2 cellular contexts compared by ENCODE assay signal in genomic region chr17:7215652-7216139, GRCh38.
TF ChIP-seq lines count a peak whose summit lies in the region.

No MANE protein-coding gene starts in this region.

TF ChIP-seq in HCT116, 20 proteins besides CTCF, POLR2A, EP300 and RAD21:
- TF ChIP-seq ELF1 (IDR thresholded peaks at IDR 0.05; ENCODE audit: borderline replicate concordance, low read depth), result no peak
- TF ChIP-seq TCF7L2 (IDR thresholded peaks at IDR 0.05; ENCODE audit: borderline replicate concordance, extremely low read depth, insufficient read depth, insufficient read length), result no peak
- no peak for TF ChIP-seq EZH2phosphoT487 (IDR thresholded peaks at IDR 0.05; ENCODE audit: borderline replicate concordance)
- no peak for TF ChIP-seq JUND (IDR thresholded peaks at IDR 0.05)
- TF ChIP-seq SIN3A (IDR thresholded peaks at IDR 0.05; ENCODE audit: low read depth), result no peak
- no peak for TF ChIP-seq POLR2AphosphoS5 (IDR thresholded peaks at IDR 0.05; ENCODE audit: low read depth, low read length)

TF ChIP-seq in SK-N-SH, 30 proteins besides CTCF, POLR2A, EP300 and RAD21:
- no peak for TF ChIP-seq PBX3 (IDR thresholded peaks at IDR 0.05)
- TF ChIP-seq TAF1 (IDR thresholded peaks at IDR 0.05; ENCODE audit: borderline replicate concordance, low read depth, low read length), result peak; percentile 42; the same call in 1 of the 2 replicates
- TF ChIP-seq POLR2AphosphoS5 (IDR thresholded peaks at IDR 0.05; ENCODE audit: low read depth, low read length), result 0 out of 2 replicates have a peak, but pooled peaks have one; percentile 27
